In genomic region chr4:145494666-145495065, GRCh38 we compare ENCODE assay signal across 24 cellular contexts.
"Had no signal": no experiment of that assay in that cellular context is flagged by ENCODE, and none has a peak within 500 bp of the region (broad histone marks: within the 10 kb centered on the region; RNA-seq: fewer than 3 reads in every experiment).

No MANE protein-coding gene starts in this region.

- H3K36me3 ChIP-seq: colonic mucosa, esophagus squamous epithelium, gastrocnemius medialis, right lobe of liver, tibial nerve had no signal

- H3K9me3 Mint-ChIP-seq: activated naive CD8-positive, alpha-beta T cell treated with anti-CD3 and anti-CD28 coated beads for 36 hours; activated T-cell treated with anti-CD3 and anti-CD28 coated beads, Interleukin-2, amount 50 U/mL, for 4 hours; endodermal cell; natural killer cell treated with Interleukin-12 subunit alpha and Interleukin-12 subunit beta and Interleukin-15 and Interleukin-18, amount 100 ng/mL, for 72 hours; stimulated activated effector memory CD8-positive, alpha-beta T cell treated with anti-CD3 and anti-CD28 coated beads, Interleukin-12 subunit alpha, Interleukin-12 subunit beta, amount 100 ng/mL, for 72 hours; stimulated activated naive CD8-positive, alpha-beta T cell treated with anti-CD3 and anti-CD28 coated beads, Interleukin-15, amount 100 ng/mL, for 72 hours had no signal

- H3K36me3 Mint-ChIP-seq: activated naive CD8-positive, alpha-beta T cell treated with anti-CD3 and anti-CD28 coated beads for 36 hours; natural killer cell treated with Interleukin-12 subunit alpha and Interleukin-12 subunit beta and Interleukin-15 and Interleukin-18, amount 100 ng/mL, for 72 hours; stimulated activated effector memory CD8-positive, alpha-beta T cell treated with anti-CD3 and anti-CD28 coated beads, Interleukin-12 subunit alpha, Interleukin-12 subunit beta, amount 100 ng/mL, for 72 hours had no signal

- H3K4me1 Mint-ChIP-seq: activated naive CD8-positive, alpha-beta T cell treated with anti-CD3 and anti-CD28 coated beads for 36 hours; stimulated activated effector memory CD8-positive, alpha-beta T cell treated with anti-CD3 and anti-CD28 coated beads, Interleukin-12 subunit alpha, Interleukin-12 subunit beta, amount 100 ng/mL, for 72 hours; stimulated activated naive CD8-positive, alpha-beta T cell treated with anti-CD3 and anti-CD28 coated beads, Interleukin-15, amount 100 ng/mL, for 72 hours had no signal

- H3K9ac ChIP-seq: parathyroid adenoma had no signal

- ATAC-seq: activated T-cell treated with anti-CD3 and anti-CD28 coated beads, Interleukin-2, amount 50 U/mL, for 4 hours; gastrocnemius medialis; left ventricle myocardium superior; natural killer cell treated with Interleukin-12 subunit alpha and Interleukin-12 subunit beta and Interleukin-15 and Interleukin-18, amount 100 ng/mL, for 72 hours; right lobe of liver; stimulated activated effector memory CD8-positive, alpha-beta T cell treated with anti-CD3 and anti-CD28 coated beads, Interleukin-12 subunit alpha, Interleukin-12 subunit beta, amount 100 ng/mL, for 72 hours; stimulated activated naive CD8-positive, alpha-beta T cell treated with anti-CD3 and anti-CD28 coated beads, Interleukin-15, amount 100 ng/mL, for 72 hours had no signal

- H3K4me3 Mint-ChIP-seq: activated naive CD8-positive, alpha-beta T cell treated with anti-CD3 and anti-CD28 coated beads for 36 hours; activated T-cell treated with anti-CD3 and anti-CD28 coated beads, Interleukin-2, amount 50 U/mL, for 4 hours; endodermal cell; natural killer cell treated with Interleukin-12 subunit alpha and Interleukin-12 subunit beta and Interleukin-15 and Interleukin-18, amount 100 ng/mL, for 72 hours; stimulated activated effector memory CD8-positive, alpha-beta T cell treated with anti-CD3 and anti-CD28 coated beads, Interleukin-12 subunit alpha, Interleukin-12 subunit beta, amount 100 ng/mL, for 72 hours; stimulated activated naive CD8-positive, alpha-beta T cell treated with anti-CD3 and anti-CD28 coated beads, Interleukin-15, amount 100 ng/mL, for 72 hours had no signal

- H3K27me3 ChIP-seq: breast epithelium, colonic mucosa, esophagus squamous epithelium, gastrocnemius medialis, right lobe of liver, tibial nerve had no signal

- H3K9me3 ChIP-seq: breast epithelium, colonic mucosa, esophagus squamous epithelium, gastrocnemius medialis, right lobe of liver, tibial nerve had no signal

- H3K27ac Mint-ChIP-seq: activated naive CD8-positive, alpha-beta T cell treated with anti-CD3 and anti-CD28 coated beads for 36 hours; endodermal cell; natural killer cell treated with Interleukin-12 subunit alpha and Interleukin-12 subunit beta and Interleukin-15 and Interleukin-18, amount 100 ng/mL, for 72 hours; stimulated activated effector memory CD8-positive, alpha-beta T cell treated with anti-CD3 and anti-CD28 coated beads, Interleukin-12 subunit alpha, Interleukin-12 subunit beta, amount 100 ng/mL, for 72 hours; stimulated activated naive CD8-positive, alpha-beta T cell treated with anti-CD3 and anti-CD28 coated beads, Interleukin-15, amount 100 ng/mL, for 72 hours had no signal

- DNase-seq: activated CD4-positive, alpha-beta T cell treated with anti-CD3 and anti-CD28 coated beads for 4 hours; activated CD4-positive, alpha-beta T cell treated with anti-CD3 and anti-CD28 coated beads, Interleukin-2, amount 50 U/mL, for 48 hours; activated CD4-positive, CD25-positive, alpha-beta regulatory T cell; activated CD8-positive, alpha-beta memory T cell treated with anti-CD3 and anti-CD28 coated beads, Interleukin-2, amount 50 U/mL, for 48 hours; activated naive CD4-positive, alpha-beta T cell treated with Interleukin-2 at 50 U/mL for 16 hours; activated naive CD8-positive, alpha-beta T cell treated with anti-CD3 and anti-CD28 coated beads for 36 hours; activated T-cell treated with anti-CD3 and anti-CD28 coated beads, Interleukin-2, amount 50 U/mL, for 4 hours; colonic mucosa; endodermal cell; esophagus squamous epithelium; gastrocnemius medialis; hippocampal formation; left ventricle myocardium superior; mammary epithelial cell; right lobe of liver; stimulated activated CD4-positive, alpha-beta T cell treated with anti-CD3 and anti-CD28 coated beads, Interleukin-1b, Interleukin-23, amount 100 ng/mL, for 48 hours; stimulated activated naive CD8-positive, alpha-beta T cell treated with anti-CD3 and anti-CD28 coated beads, Interleukin-15, amount 100 ng/mL, for 72 hours; T-helper 9 cell had no signal

- H3K27ac ChIP-seq: colonic mucosa, right lobe of liver, tibial nerve had no signal

- H3K4me3 ChIP-seq: colonic mucosa, esophagus squamous epithelium, gastrocnemius medialis, right lobe of liver, skin epidermis, tibial nerve had no signal

- H3K4me1 ChIP-seq: breast epithelium had no signal

- H2AFZ ChIP-seq: parathyroid adenoma had no signal

- H3K27me3 Mint-ChIP-seq: natural killer cell treated with Interleukin-12 subunit alpha and Interleukin-12 subunit beta and Interleukin-15 and Interleukin-18, amount 100 ng/mL, for 72 hours had no signal
